10 cellular contexts compared by ENCODE assay signal in the genomic region with DNA sequence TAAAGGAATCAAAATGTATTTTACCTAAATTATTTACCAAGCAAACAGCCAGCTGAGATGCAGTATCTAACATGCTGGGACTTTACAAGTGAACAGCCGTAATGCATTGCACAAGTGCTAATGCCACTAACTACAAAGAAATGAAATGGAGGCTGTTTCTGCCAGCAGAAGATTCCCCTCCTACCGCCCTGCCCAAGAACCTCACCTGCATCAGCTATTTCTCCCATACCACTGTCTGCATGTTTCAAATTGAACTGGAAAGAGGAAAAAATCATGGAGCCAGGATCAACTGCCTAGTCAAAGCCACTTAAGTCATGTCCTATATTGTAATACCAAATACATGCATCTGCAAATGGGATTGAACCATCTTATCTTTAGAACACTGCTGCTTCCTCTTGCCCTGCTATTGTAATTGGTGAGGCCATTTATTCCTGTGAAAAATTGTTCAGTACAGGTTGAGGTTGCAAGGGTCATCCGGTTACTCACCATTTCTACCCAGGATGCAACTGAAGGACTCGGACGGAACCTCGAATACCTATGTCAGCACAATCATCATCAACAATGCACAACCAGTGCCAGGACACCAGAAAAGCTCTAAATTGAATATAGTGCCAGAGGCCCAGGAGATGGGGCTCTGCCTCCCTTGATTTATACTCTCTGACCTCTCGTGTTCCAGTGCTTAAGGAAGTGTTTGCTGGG. TPM values are rescaled to one million over a fixed set of nuclear protein-coding genes. Genes with fewer than 3 reads are reported as not detected.
A peak's percentile ranks its signal among the peaks of the same experiment; 100 is the strongest.
DNase-seq lines count a peak whose midpoint lies in the region; ATAC-seq and TF ChIP-seq lines count a peak whose summit lies in the region.
"Had no signal": no experiment of that assay in that cellular context is flagged by ENCODE, and none has a peak within 500 bp of the region (broad histone marks: within the 10 kb centered on the region; RNA-seq: fewer than 3 reads in every experiment).

No MANE protein-coding gene starts in this region.

- peak overlapping the region in 1 of 3 donors; percentile 7 for H3K9ac ChIP-seq in skeletal muscle tissue (ENCODE audit: low read depth in 1 of 3, low read length in 3 of 3)

- TF ChIP-seq CTCF in ascending aorta (IDR thresholded peaks at IDR 0.05), result no peak

- peak overlapping the region in 1 of 2 donors; percentile 20 for H3K4me3 ChIP-seq in ascending aorta
- H3K4me3 ChIP-seq in right cardiac atrium (ENCODE audit: low read length), result no peak overlapping the region
- peak overlapping the region in 1 of 3 donors; percentile 10 for H3K4me3 ChIP-seq in skeletal muscle tissue (ENCODE audit: low read length in 3 of 3)

- ATAC-seq in right cardiac atrium (peak; percentile 40 to 77), GM19328 (IDR thresholded peaks at IDR 0.05; ENCODE audit: unreplicated experiment) (no peak), HG03280 (IDR thresholded peaks at IDR 0.05; ENCODE audit: unreplicated experiment) (no peak)

- H3K4me1 ChIP-seq in ascending aorta, result peaks cover 44 to 59% of the 10 kb centered on the region in 2 donors
- H3K4me1 ChIP-seq in right cardiac atrium (ENCODE audit: control insufficient read depth, insufficient read depth, low read length), result peaks cover 19% of the 10 kb centered on the region
- H3K4me1 ChIP-seq in skeletal muscle tissue (ENCODE audit: control insufficient read depth in 3 of 3, insufficient read depth in 3 of 3, low read length in 3 of 3), result peaks cover 51 to 55% (median 53%) of the 10 kb centered on the region in 3 donors

- H3K36me3 ChIP-seq in ascending aorta (peaks cover 3 to 15% of the 10 kb centered on the region in 2 donors), skeletal muscle tissue (ENCODE audit: control insufficient read depth in 3 of 3, insufficient read depth in 3 of 3, low read length in 3 of 3) (peaks cover 0 to 6% (median 2%) of the 10 kb centered on the region in 3 donors)

- H3K27me3 ChIP-seq in ascending aorta, result no peaks in the 10 kb centered on the region
- no peaks in the 10 kb centered on the region for H3K27me3 ChIP-seq in right cardiac atrium (ENCODE audit: control insufficient read depth, insufficient read depth)
- H3K27me3 ChIP-seq in skeletal muscle tissue (ENCODE audit: control insufficient read depth in 3 of 3, insufficient read depth in 3 of 3, low read length in 3 of 3), result no peaks in the 10 kb centered on the region

- intact Hi-C loops in ascending aorta (cut with DNase I) (no loop called here), right cardiac atrium (cut with DNase I) (no loop called here)

- DNase-seq in HT-29 (ENCODE audit: low spot score), result peak; percentile 53
- peak in 1 of 2 donors; percentile 63 for DNase-seq in ascending aorta (ENCODE audit: low spot score in 2 of 2)
- peak in 1 of 3 donors; percentile 40 for DNase-seq in right cardiac atrium
- DNase-seq in stimulated activated naive CD4-positive, alpha-beta T cell treated with Interleukin-2 at 50 U/mL for 16 hours (lab: John Stamatoyannopoulos, UW), result no peak
- no peak for DNase-seq in caudate nucleus (lab: John Stamatoyannopoulos, UW)
- DNase-seq: activated CD4-positive, alpha-beta T cell treated with anti-CD3 and anti-CD28 coated beads for 1 hour; NCI-H446 had no signal

- 65% methylated on average over 7 of the region's 7 CpGs for WGBS in right cardiac atrium

- H3K9me3 ChIP-seq in ascending aorta (no peaks in the 10 kb centered on the region), right cardiac atrium (ENCODE audit: control insufficient read depth, low read length) (no peaks in the 10 kb centered on the region), skeletal muscle tissue (ENCODE audit: control insufficient read depth in 3 of 3, low read length in 3 of 3) (no peaks in the 10 kb centered on the region)

- H3K27ac ChIP-seq in ascending aorta (peak overlapping the region; percentile 90 to 96), right cardiac atrium (ENCODE audit: low read length) (peak overlapping the region; percentile 92), skeletal muscle tissue (ENCODE audit: low read depth, low read length) (peak overlapping the region; percentile 93), caudate nucleus (ENCODE audit: low read depth, low read length) (no peak overlapping the region)

RNA-seq across cellular contexts. Expression of gene ANXA2, which starts 27.5 kb away (rescaled TPM):
- total RNA-seq in HT-29 (2014; rRNA removed; shearing (Covaris generic)), result 1,535 and 1,670 TPM in 2 replicates
- total RNA-seq in ascending aorta, result 730 TPM
- 100 to 1,000 TPM; 126 to 293 (median 224) TPM for total RNA-seq in right cardiac atrium
- polyA plus RNA-seq in right cardiac atrium, result 240 TPM
- total RNA-seq in skeletal muscle tissue, result 631 TPM

Comparison
In these comparisons a context has a peak if more than half of its experiments do, and no peak if none do; other contexts are left out.
1. ATAC-seq: peak in right cardiac atrium (2 of 2); none in GM19328 (single experiment) and HG03280 (single experiment).